In the genomic region with DNA sequence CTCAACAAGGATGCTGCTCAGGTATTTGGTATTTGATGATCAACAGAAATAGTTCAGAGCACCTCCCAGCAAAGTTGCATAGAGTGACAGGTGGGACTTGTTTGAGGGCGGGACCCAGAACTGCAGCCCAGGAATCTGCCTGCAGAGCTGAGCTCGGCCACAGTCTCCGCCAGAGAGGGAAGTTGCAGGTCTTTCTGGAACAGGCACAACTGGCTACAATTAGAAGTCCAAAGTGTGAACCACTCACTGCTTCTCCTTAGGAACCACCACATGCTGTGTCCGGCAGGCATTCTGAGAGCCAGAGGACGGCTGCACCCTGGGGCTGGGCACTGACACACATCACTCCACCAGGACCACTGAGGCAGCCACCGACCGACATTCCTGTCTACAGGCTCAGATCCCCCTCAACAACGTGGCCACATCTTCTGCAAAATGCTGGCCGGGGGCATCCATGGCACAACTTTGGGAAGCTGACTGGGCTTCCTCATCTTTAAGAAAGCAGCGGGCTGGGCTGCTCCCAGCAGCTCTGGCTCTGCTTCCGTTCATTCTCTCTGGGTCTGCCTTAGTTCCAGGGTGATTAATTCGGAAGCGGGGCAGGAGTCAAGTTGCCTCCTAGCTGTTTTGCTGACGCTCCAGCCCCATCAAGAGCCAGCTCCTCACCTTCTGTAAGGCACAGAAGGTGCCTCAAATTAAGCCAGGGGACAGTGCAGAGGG, we compare ENCODE assay signal across 10 cellular contexts. TPM values are rescaled to one million over a fixed set of nuclear protein-coding genes. Genes with fewer than 3 reads are reported as not detected.
DNase-seq lines count a peak whose midpoint lies in the region; ATAC-seq and TF ChIP-seq lines count a peak whose summit lies in the region.
"Had no signal": no experiment of that assay in that cellular context is flagged by ENCODE, and none has a peak within 500 bp of the region (broad histone marks: within the 10 kb centered on the region; RNA-seq: fewer than 3 reads in every experiment).

No MANE protein-coding gene starts in this region.

- no peak for TF ChIP-seq CTCF in GM10266 (IDR thresholded peaks at IDR 0.05; ENCODE audit: control insufficient read depth, insufficient read depth, low read depth, missing control alignments)
- TF ChIP-seq CTCF in left ventricle myocardium inferior (IDR thresholded peaks at IDR 0.05; ENCODE audit: borderline replicate concordance) = no peak
- TF ChIP-seq CTCF in prostate gland (IDR thresholded peaks at IDR 0.05) = no peak
- TF ChIP-seq CTCF in sigmoid colon (IDR thresholded peaks at IDR 0.05) = no peak

- intact Hi-C loops in left ventricle myocardium inferior (cut with micrococcal nuclease) = no loop called here
- intact Hi-C loops in prostate gland (cut with DNase I) = no loop called here
- intact Hi-C loops in sigmoid colon (cut with DNase I) = no loop called here

- no peak for TF ChIP-seq EP300 in sigmoid colon (IDR thresholded peaks at IDR 0.05)

- no peaks in the 10 kb centered on the region for H3K36me3 Mint-ChIP-seq in T-cell

- ATAC-seq in T-cell (replicated peaks in 1 of 4) = no peak
- no peak for ATAC-seq in GM18861 (IDR thresholded peaks at IDR 0.05; ENCODE audit: unreplicated experiment)

- H3K9me3 ChIP-seq in left ventricle myocardium inferior (replicated peaks) (no peaks in the 10 kb centered on the region), prostate gland (no peaks in the 10 kb centered on the region), sigmoid colon (no peaks in the 10 kb centered on the region)

- H3K27me3 ChIP-seq in left ventricle myocardium inferior (ENCODE audit: low read depth) = peaks cover 79% of the 10 kb centered on the region
- H3K27me3 ChIP-seq in prostate gland (replicated peaks; ENCODE audit: insufficient read depth) = no peaks in the 10 kb centered on the region
- peaks cover 14 to 47% (median 29%) of the 10 kb centered on the region in 3 donors for H3K27me3 ChIP-seq in sigmoid colon

- H3K4me3 Mint-ChIP-seq in T-cell = peak overlapping the region in 2 of 3 donors; percentile 26 to 49
- H3K4me3 Mint-ChIP-seq: central memory CD8-positive, alpha-beta T cell had no signal

- H3K27ac ChIP-seq in left ventricle myocardium inferior (replicated peaks) = no peak overlapping the region
- H3K27ac ChIP-seq in prostate gland = no peak overlapping the region
- H3K27ac ChIP-seq in sigmoid colon = no peak overlapping the region

- H3K4me1 ChIP-seq in left ventricle myocardium inferior = peaks cover 14% of the 10 kb centered on the region
- no peaks in the 10 kb centered on the region for H3K4me1 ChIP-seq in prostate gland (replicated peaks)
- H3K4me1 ChIP-seq in sigmoid colon = peaks cover 0 to 15% (median 12%) of the 10 kb centered on the region in 4 donors

- DNase-seq in GM10266 (ENCODE audit: extremely low spot score) (peak; percentile 39), T-cell (no peak), left ventricle myocardium inferior (no peak), prostate gland (ENCODE audit: low spot score) (no peak), HK-2 (ENCODE audit: unreplicated experiment) (no peak), sigmoid colon (no peak)
- no peak for DNase-seq in stimulated activated naive CD4-positive, alpha-beta T cell (lab: John Stamatoyannopoulos, UW)
- DNase-seq: SW 1271 had no signal

- CTCF ChIA-PET in T-cell (lab: Charles Lee) = no interaction called here

- WGBS in prostate gland = 30% methylated on average over 14 of the region's 14 CpGs
- 17 to 25% methylated on average over 14 of the region's 14 CpGs for WGBS in sigmoid colon, 2 donors

- peaks cover 0 to 7% (median 4%) of the 10 kb centered on the region in 3 donors for H3K4me1 Mint-ChIP-seq in T-cell
- H3K4me1 Mint-ChIP-seq: central memory CD8-positive, alpha-beta T cell had no signal

- peaks cover 2 to 7% (median 5%) of the 10 kb centered on the region in 3 donors for H3K9me3 Mint-ChIP-seq in T-cell

- no peak for TF ChIP-seq POLR2A in prostate gland (IDR thresholded peaks at IDR 0.05)
- TF ChIP-seq POLR2A in sigmoid colon (IDR thresholded peaks at IDR 0.05) = no peak

- POLR2A ChIA-PET in T-cell (lab: Charles Lee) = no interaction called here

- H3K36me3 ChIP-seq in left ventricle myocardium inferior (no peaks in the 10 kb centered on the region), prostate gland (no peaks in the 10 kb centered on the region), sigmoid colon (no peaks in the 10 kb centered on the region)

- H3K27ac Mint-ChIP-seq in T-cell = no peak overlapping the region

- H3K27me3 Mint-ChIP-seq in T-cell = peaks cover 61 to 69% of the 10 kb centered on the region in 2 donors

- H3K4me3 ChIP-seq in left ventricle myocardium inferior (peak overlapping the region; percentile 58), prostate gland (peak overlapping the region; percentile 23 to 38), sigmoid colon (peak overlapping the region in 2 of 4 donors; percentile 35 to 36)

RNA-seq across cellular contexts. Expression of a gene that starts 0.9 kb away (rescaled TPM):
- total RNA-seq in T-cell (under 1 TPM in 2 of 5 donors, not detected in 3; 0.10 to 0.18 TPM), left ventricle myocardium inferior (not detected), prostate gland (1 to 10 TPM in 1 of 2 donors, under 1 TPM in 1; 0.34 to 1.3 TPM), sigmoid colon (under 1 TPM in 2 of 4 donors, not detected in 2; under 0.01 to 0.83 TPM)
- 10 to 100 TPM in 1 of 3 donors, 1 to 10 TPM in 2; 2.1 to 11.1 (median 4.2) TPM for polyA plus RNA-seq in sigmoid colon
